ENCODE assay signal across 1 cellular context in genomic region chr10:71780722-71781121, GRCh38.
TF ChIP-seq lines count a peak whose summit lies in the region.

No MANE protein-coding gene starts in this region.

TF ChIP-seq in GM23338, 12 proteins besides CTCF, POLR2A, EP300 and RAD21:
- no peak for TF ChIP-seq ZNF462 (CRISPR knock-in tag; IDR thresholded peaks at IDR 0.05)
- TF ChIP-seq CREB1 (CRISPR knock-in tag; IDR thresholded peaks at IDR 0.05; ENCODE audit: low read depth) = no peak
- no peak for TF ChIP-seq JUNB (IDR thresholded peaks at IDR 0.05; ENCODE audit: unreplicated experiment)
- TF ChIP-seq POLR2AphosphoS5 (IDR thresholded peaks at IDR 0.05; ENCODE audit: low read depth) = no peak
TF ChIP-seq in GM23338: peak in this region for 0.
